In the genomic region with DNA sequence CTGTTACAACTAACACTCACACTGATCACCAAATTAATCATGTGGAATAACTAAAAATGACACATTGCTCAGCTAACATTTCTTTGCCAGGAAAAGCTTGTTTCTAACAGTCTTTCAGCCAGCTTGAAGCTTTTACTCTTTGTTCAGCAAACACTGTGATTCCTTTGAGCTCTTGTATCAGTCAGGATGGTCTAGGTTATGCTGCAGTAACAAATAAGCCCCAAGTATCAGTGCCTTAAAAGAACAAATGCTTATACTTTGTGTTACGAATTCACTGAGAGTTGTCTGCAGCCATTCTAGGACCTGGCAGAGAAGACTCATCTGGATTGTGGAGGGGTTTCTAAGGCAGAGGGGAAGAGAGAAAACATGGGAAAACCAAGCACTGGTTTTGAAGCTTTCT, we compare ENCODE assay signal across 38 cellular contexts. TPM values are rescaled to one million over a fixed set of nuclear protein-coding genes. Genes with fewer than 3 reads are reported as not detected.
"Had no signal": no experiment of that assay in that cellular context is flagged by ENCODE, and none has a peak within 500 bp of the region (broad histone marks: within the 10 kb centered on the region; RNA-seq: fewer than 3 reads in every experiment).

No MANE protein-coding gene starts in this region.

- H3K4me1 ChIP-seq: adrenal gland, ascending aorta, body of pancreas, breast epithelium had no signal

- H3K27me3 ChIP-seq: adrenal gland, ascending aorta, body of pancreas, brain microvascular endothelial cell, cardiac muscle cell had no signal

- FAIRE-seq: astrocyte, bronchial epithelial cell had no signal

- DNase-seq: activated effector memory CD4-positive, alpha-beta T cell treated with anti-CD3 and anti-CD28 coated beads, Interleukin-2, amount 50 U/mL, for 16 hours; activated effector memory CD4-positive, alpha-beta T cell treated with Interleukin-2 at 50 U/mL for 16 hours; activated gamma-delta T cell; activated gamma-delta T cell treated with Interleukin-2 at 50 U/mL for 16 hours; activated naive CD4-positive, alpha-beta T cell; activated naive CD4-positive, alpha-beta T cell treated with anti-CD3 and anti-CD28 coated beads for 36 hours; activated naive CD4-positive, alpha-beta T cell treated with anti-CD3 and anti-CD28 coated beads, Interleukin-2, amount 10 ng/mL, durations not matched to agents 7 days and 5 days; activated naive CD4-positive, alpha-beta T cell treated with anti-CD3 and anti-CD28 coated beads, Interleukin-2, amount 50 U/mL, for 16 hours; activated naive CD4-positive, alpha-beta T cell treated with Interleukin-2 at 50 U/mL for 16 hours; activated naive CD8-positive, alpha-beta T cell treated with anti-CD3 and anti-CD28 coated beads for 36 hours; activated naive CD8-positive, alpha-beta T cell treated with anti-CD3 and anti-CD28 coated beads, Interleukin-2, amount 10 ng/mL, durations not matched to agents 7 days and 5 days; activated naive CD8-positive, alpha-beta T cell treated with anti-CD3 and anti-CD28 coated beads, Interleukin-2, amount 50 U/mL, for 24 hours; activated T-cell treated with anti-CD3 and anti-CD28 coated beads, Interleukin-2, amount 50 U/mL, for 24 hours; activated T-cell treated with anti-CD3 and anti-CD28 coated beads, Interleukin-2, amount 50 U/mL, for 4 hours; activated T-cell treated with anti-CD3 and anti-CD28 coated beads, Interleukin-2, amount 50 U/mL, for 48 hours; activated T-cell treated with anti-CD3 and anti-CD28 coated beads, Interleukin-2, amount 50 U/mL, for 72 hours; adrenal gland; amniotic stem cell; amygdala; anterior cingulate cortex; aorta; body of pancreas; brain microvascular endothelial cell; caudate nucleus; central memory CD4-positive, alpha-beta T cell; cerebellar nuclear complex had no signal

- H3K4me3 ChIP-seq: adrenal gland, ascending aorta, body of pancreas, breast epithelium, cardiac muscle cell had no signal

- ATAC-seq: activated naive CD4-positive, alpha-beta T cell treated with anti-CD3 and anti-CD28 coated beads, Interleukin-2, amount 50 U/mL, for 72 hours; activated naive CD8-positive, alpha-beta T cell treated with anti-CD3 and anti-CD28 coated beads, Interleukin-2, amount 50 U/mL, for 24 hours; activated T-cell treated with anti-CD3 and anti-CD28 coated beads, Interleukin-2, amount 50 U/mL, for 4 hours; activated T-cell treated with anti-CD3 and anti-CD28 coated beads, Interleukin-2, amount 50 U/mL, for 72 hours; activated T-helper 17 cell treated with anti-CD3 and anti-CD28 coated beads, Interleukin-2, amount 50 U/mL, for 72 hours; body of pancreas had no signal

- H3K36me3 ChIP-seq: adrenal gland, ascending aorta, brain microvascular endothelial cell, breast epithelium, cardiac muscle cell had no signal

- H3K27ac ChIP-seq: adrenal gland, ascending aorta, body of pancreas, brain microvascular endothelial cell, breast epithelium, cardiac muscle cell had no signal

- H3K9me3 ChIP-seq: adrenal gland, ascending aorta had no signal

RNA-seq across cellular contexts. Expression of a gene that starts 47.6 kb away (rescaled TPM):
- total RNA-seq: activated naive CD4-positive, alpha-beta T cell treated with anti-CD3 and anti-CD28 coated beads for 36 hours; activated naive CD4-positive, alpha-beta T cell treated with anti-CD3 and anti-CD28 coated beads, Interleukin-2, amount 50 U/mL, for 72 hours; activated naive CD8-positive, alpha-beta T cell treated with anti-CD3 and anti-CD28 coated beads for 36 hours; activated naive CD8-positive, alpha-beta T cell treated with anti-CD3 and anti-CD28 coated beads, Interleukin-2, amount 10 ng/mL, durations not matched to agents 7 days and 5 days; activated T-cell treated with anti-CD3 and anti-CD28 coated beads, Interleukin-2, amount 50 U/mL, for 4 hours; activated T-cell treated with anti-CD3 and anti-CD28 coated beads, Interleukin-2, amount 50 U/mL, for 72 hours; activated T-helper 1 cell treated with anti-CD3 and anti-CD28 coated beads, Interleukin-12 subunit alpha, Interleukin-12 subunit beta, Interleukin-2, Interleukin-4 antibody, amounts not matched to agents 30 ng/mL and 10 ng/mL and 1 ng/mL, durations not matched to agents 14 hours and 24 hours and 36 hours; activated T-helper 17 cell treated with anti-CD3 and anti-CD28 coated beads, Interleukin-2, amount 50 U/mL, for 72 hours; activated T-helper 2 cell treated with anti-CD3 and anti-CD28 coated beads, Interferon-gamma antibody, Interleukin-2, Interleukin-4, amounts not matched to agents 10 μg/mL and 5 μg/mL and 100 μg/mL, durations not matched to agents 14 hours and 24 hours and 36 hours; aorta; ascending aorta; astrocyte; body of pancreas; bronchial epithelial cell; cardiac muscle cell; cardiac septum; chondrocyte had no signal
- polyA plus RNA-seq: adipose tissue, aorta, cardiac muscle cell had no signal
